Comparison of ENCODE assay signal across 8 cellular contexts in genomic region chr6:157380458-157380778, GRCh38. TPM values are rescaled to one million over a fixed set of nuclear protein-coding genes. Genes with fewer than 3 reads are reported as not detected.
DNase-seq lines count a peak whose midpoint lies in the region; ATAC-seq, FAIRE-seq and TF ChIP-seq lines count a peak whose summit lies in the region.

No MANE protein-coding gene starts in this region.

- peak overlapping the region; percentile 77 for H3K4me3 Mint-ChIP-seq in mesothelial cell of epicardium

- H3K9me3 Mint-ChIP-seq in mesothelial cell of epicardium = no peaks in the 10 kb centered on the region

- no peak for TF ChIP-seq POLR2A in erythroblast (IDR thresholded peaks at IDR 0.05; ENCODE audit: low read length)

- no peaks in the 10 kb centered on the region for H3K27me3 ChIP-seq in BE2C
- peaks cover 42% of the 10 kb centered on the region for H3K27me3 ChIP-seq in HUES64 (ENCODE audit: insufficient read depth, low read length)
- no peaks in the 10 kb centered on the region for H3K27me3 ChIP-seq in bronchial epithelial cell (ENCODE audit: control insufficient read depth, insufficient read depth, low read length)
- H3K27me3 ChIP-seq in aorta (ENCODE audit: control insufficient read depth in 1 of 2, insufficient read depth in 2 of 2, low read length in 1 of 2) = no peaks in the 10 kb centered on the region

- peaks cover 11% of the 10 kb centered on the region for H3K27me3 Mint-ChIP-seq in mesothelial cell of epicardium (ENCODE audit: low read depth)

- intact Hi-C loops in aorta (cut with DNase I) = loop anchor here (2.0 to 10.0 kb wide), 4 partner anchors 26 to 214 kb away; partner anchors contain the start of gene TMEM242 (in 1 of the 2)

- H3K36me3 ChIP-seq in BE2C (no peaks in the 10 kb centered on the region), HUES64 (ENCODE audit: insufficient read depth, low read length) (no peaks in the 10 kb centered on the region), bronchial epithelial cell (ENCODE audit: control insufficient read depth, insufficient read depth, low read length) (no peaks in the 10 kb centered on the region), aorta (ENCODE audit: control insufficient read depth in 1 of 2, insufficient read depth in 2 of 2, low read length in 1 of 2) (no peaks in the 10 kb centered on the region)

- no peak for TF ChIP-seq CTCF in BE2C (IDR thresholded peaks at IDR 0.05; ENCODE audit: low read depth, low read length)
- no peak for TF ChIP-seq CTCF in bronchial epithelial cell (IDR thresholded peaks at IDR 0.05; ENCODE audit: insufficient read depth, low read length, severe bottlenecking)
- TF ChIP-seq CTCF in mesothelial cell of epicardium (IDR thresholded peaks at IDR 0.05; ENCODE audit: unreplicated experiment) = no peak

- H3K9me3 ChIP-seq in BE2C (no peaks in the 10 kb centered on the region), HUES64 (ENCODE audit: insufficient read depth, low read depth, low read length) (no peaks in the 10 kb centered on the region), aorta (ENCODE audit: control insufficient read depth, low read length) (no peaks in the 10 kb centered on the region)

- H3K4me1 ChIP-seq in BE2C = no peaks in the 10 kb centered on the region
- peaks cover 14% of the 10 kb centered on the region for H3K4me1 ChIP-seq in HUES64 (ENCODE audit: insufficient read depth, low read length)
- peaks cover 0 to 1% of the 10 kb centered on the region in 2 donors for H3K4me1 ChIP-seq in aorta (ENCODE audit: control insufficient read depth in 1 of 2, insufficient read depth in 2 of 2, low read length in 2 of 2)

- ATAC-seq in GM21390 (IDR thresholded peaks at IDR 0.05; ENCODE audit: unreplicated experiment) (peak; percentile 3), aorta (ENCODE audit: low FRiP score) (no peak)

- WGBS in HUES64 = under 1% methylated on average over 28 of the region's 28 CpGs
- 0% methylated on average over 24 to 28 of the region's 28 CpGs for WGBS in aorta, 2 donors

- DNase-seq in BE2C (no peak), bronchial epithelial cell (ENCODE audit: low read depth) (no peak), mesothelial cell of epicardium (ENCODE audit: low spot score in 2 of 2, unreplicated experiment in 2 of 2) (no peak), aorta (no peak), erythroblast (lab: John Stamatoyannopoulos, UW) (no peak), urothelium cell line (ENCODE audit: low spot score) (no peak)

- H3K4me3 ChIP-seq in BE2C (ENCODE audit: low read depth, low read length) (peak overlapping the region; percentile 85), HUES64 (ENCODE audit: low read length) (peak overlapping the region; percentile 86), bronchial epithelial cell (ENCODE audit: low read depth, low read length) (peak overlapping the region; percentile 85), aorta (ENCODE audit: low read length in 2 of 2) (peak overlapping the region; percentile 84 to 86)

- peaks cover 24% of the 10 kb centered on the region for H3K4me1 Mint-ChIP-seq in mesothelial cell of epicardium

- peak overlapping the region; percentile 31 for H3K27ac Mint-ChIP-seq in mesothelial cell of epicardium

- no peaks in the 10 kb centered on the region for H3K36me3 Mint-ChIP-seq in mesothelial cell of epicardium

- FAIRE-seq in bronchial epithelial cell (lab: Jason Lieb, UNC) = no peak
- FAIRE-seq in urothelium cell line (lab: Jason Lieb, UNC) = no peak

- peak overlapping the region; percentile 42 for H3K9ac ChIP-seq in HUES64 (ENCODE audit: low read depth, low read length)

- H3K27ac ChIP-seq in HUES64 (ENCODE audit: low read depth, low read length) = no peak overlapping the region; the same call in 1 of the 2 replicates
- H3K27ac ChIP-seq in aorta (ENCODE audit: low read depth in 1 of 2, low read length in 2 of 2) = peak overlapping the region; percentile 85 to 88

RNA-seq across cellular contexts. Expression of gene ZDHHC14, which starts 0.6 kb away (rescaled TPM):
- polyA plus RNA-seq in BE2C (2012; ENCODE audit: insufficient read depth, insufficient read length, low read depth) = 0.88 TPM
- polyA plus RNA-seq in HUES64 (2013, experiment 1 of 2) = 6.2 TPM
- polyA plus RNA-seq in HUES64 (2013, experiment 2 of 2) = 6.7 TPM
- total RNA-seq in bronchial epithelial cell = 1.8 TPM in 2 replicates
- total RNA-seq in mesothelial cell of epicardium = 10.4 to 11.3 TPM (median 10.5 TPM) in 3 replicates
- total RNA-seq in aorta = 10 to 100 TPM; 16.4 to 17.8 TPM
- polyA plus RNA-seq in aorta = 10 to 100 TPM in 1 of 2 donors, 1 to 10 TPM in 1; 2.8 to 12.4 TPM

RNA-seq across cellular contexts. Expression of gene TMEM242, which starts 57.1 kb away (rescaled TPM):
- polyA plus RNA-seq in BE2C (2012; ENCODE audit: insufficient read depth, insufficient read length, low read depth) = 13.0 TPM
- polyA plus RNA-seq in HUES64 (2013, experiment 1 of 2) = 5.3 TPM
- 6.9 TPM for polyA plus RNA-seq in HUES64 (2013, experiment 2 of 2)
- total RNA-seq in bronchial epithelial cell = 7.1 and 7.2 TPM in 2 replicates
- total RNA-seq in mesothelial cell of epicardium = 12.3 to 13.3 TPM (median 13.0 TPM) in 3 replicates
- 10 to 100 TPM; 13.1 to 17.5 TPM for total RNA-seq in aorta
- polyA plus RNA-seq in aorta = 10 to 100 TPM; 12.0 to 17.0 TPM
